Comparison of ENCODE assay signal across 1 cellular context in genomic region chr1:212979340-212980122, GRCh38.
A peak's percentile ranks its signal among the peaks of the same experiment; 100 is the strongest.
TF ChIP-seq lines count a peak whose summit lies in the region.

No MANE protein-coding gene starts in this region.

TF ChIP-seq in GM12878, 131 proteins besides CTCF, POLR2A, EP300 and RAD21 (continued from another document and continues in another):
- TF ChIP-seq ZNF274 (IDR thresholded peaks at IDR 0.05; ENCODE audit: insufficient read depth, insufficient read length) (no peak), ESRRA (IDR thresholded peaks at IDR 0.05; ENCODE audit: low read length) (no peak), MTA2 (IDR thresholded peaks at IDR 0.05; ENCODE audit: low read depth) (no peak), SIX5 (IDR thresholded peaks at IDR 0.05; ENCODE audit: low read depth, low read length, severe bottlenecking) (no peak), TARDBP (IDR thresholded peaks at IDR 0.05; ENCODE audit: borderline replicate concordance) (no peak), RB1 (IDR thresholded peaks at IDR 0.05; ENCODE audit: borderline replicate concordance) (peak; percentile 44; the same call in 1 of the 2 replicates), SPI1 (IDR thresholded peaks at IDR 0.05; ENCODE audit: borderline replicate concordance, insufficient read depth, low read depth, low read length) (no peak), TCF3 (IDR thresholded peaks at IDR 0.05; ENCODE audit: borderline replicate concordance, insufficient read depth, low read depth, low read length) (0 out of 2 replicates have a peak, but pooled peaks have one; percentile 37), JUND (IDR thresholded peaks at IDR 0.05; ENCODE audit: low read depth, low read length) (no peak), JUNB (IDR thresholded peaks at IDR 0.05) (peak; percentile 62), RAD51 (IDR thresholded peaks at IDR 0.05) (no peak), ZNF592 (IDR thresholded peaks at IDR 0.05) (no peak), BCL11A (IDR thresholded peaks at IDR 0.05; ENCODE audit: low read depth, low read length) (peak; percentile 51; the same call in 1 of the 2 replicates), NRF1 (conservative IDR thresholded peaks at IDR 0.05; ENCODE audit: low read depth, low read length) (no peak), FOXM1 (IDR thresholded peaks at IDR 0.05; ENCODE audit: low read depth, low read length) (peak; percentile 80), SMC3 (IDR thresholded peaks at IDR 0.05; ENCODE audit: borderline replicate concordance, low read length) (peak; percentile 19; the same call in 1 of the 2 replicates), PML (IDR thresholded peaks at IDR 0.05; ENCODE audit: low read length) (peak; percentile 86), SMAD5 (IDR thresholded peaks at IDR 0.05; ENCODE audit: low read depth) (peak; percentile 71), IKZF1 (conservative IDR thresholded peaks at IDR 0.05) (peak; percentile 89), NFXL1 (IDR thresholded peaks at IDR 0.05; ENCODE audit: borderline replicate concordance) (no peak), ZNF622 (IDR thresholded peaks at IDR 0.05) (no peak), PBX3 (IDR thresholded peaks at IDR 0.05; ENCODE audit: insufficient replicate concordance, low read depth, low read length) (peak; percentile 5), YBX1 (IDR thresholded peaks at IDR 0.05) (no peak), RCOR1 (conservative IDR thresholded peaks at IDR 0.05; ENCODE audit: low read depth, low read length) (no peak), WRNIP1 (IDR thresholded peaks at IDR 0.05; ENCODE audit: borderline replicate concordance, low read depth, low read length) (peak; percentile 52; the same call in 1 of the 2 replicates), RELA (IDR thresholded peaks at IDR 0.05; ENCODE audit: borderline replicate concordance, partially characterized antibody) (peak; percentile 47), MXI1 (IDR thresholded peaks at IDR 0.05; ENCODE audit: low read depth, low read length) (no peak), MEF2B (IDR thresholded peaks at IDR 0.05; ENCODE audit: partially characterized antibody, poor library complexity, severe bottlenecking) (peak; percentile 99), FOS (IDR thresholded peaks at IDR 0.05; ENCODE audit: borderline replicate concordance, extremely low read depth, insufficient read length) (no peak), SREBF1 (IDR thresholded peaks at IDR 0.05; ENCODE audit: low read length) (0 out of 2 replicates have a peak, but pooled peaks have one; percentile 14), ATF2 (IDR thresholded peaks at IDR 0.05; ENCODE audit: low read length) (peak; percentile 91), IRF5 (IDR thresholded peaks at IDR 0.05; ENCODE audit: borderline replicate concordance) (no peak), ASH2L (IDR thresholded peaks at IDR 0.05; ENCODE audit: borderline replicate concordance, low read depth) (no peak), GABPA (IDR thresholded peaks at IDR 0.05; ENCODE audit: low read depth) (0 out of 2 replicates have a peak, but pooled peaks have one; percentile 37), ZNF207 (IDR thresholded peaks at IDR 0.05; ENCODE audit: borderline replicate concordance) (no peak), CBX5 (IDR thresholded peaks at IDR 0.05; ENCODE audit: low read depth) (no peak; the same call in 1 of the 2 replicates), CUX1 (IDR thresholded peaks at IDR 0.05; ENCODE audit: insufficient replicate concordance, low read depth, low read length) (peak; percentile 95)
- TF ChIP-seq, protein P1, sequence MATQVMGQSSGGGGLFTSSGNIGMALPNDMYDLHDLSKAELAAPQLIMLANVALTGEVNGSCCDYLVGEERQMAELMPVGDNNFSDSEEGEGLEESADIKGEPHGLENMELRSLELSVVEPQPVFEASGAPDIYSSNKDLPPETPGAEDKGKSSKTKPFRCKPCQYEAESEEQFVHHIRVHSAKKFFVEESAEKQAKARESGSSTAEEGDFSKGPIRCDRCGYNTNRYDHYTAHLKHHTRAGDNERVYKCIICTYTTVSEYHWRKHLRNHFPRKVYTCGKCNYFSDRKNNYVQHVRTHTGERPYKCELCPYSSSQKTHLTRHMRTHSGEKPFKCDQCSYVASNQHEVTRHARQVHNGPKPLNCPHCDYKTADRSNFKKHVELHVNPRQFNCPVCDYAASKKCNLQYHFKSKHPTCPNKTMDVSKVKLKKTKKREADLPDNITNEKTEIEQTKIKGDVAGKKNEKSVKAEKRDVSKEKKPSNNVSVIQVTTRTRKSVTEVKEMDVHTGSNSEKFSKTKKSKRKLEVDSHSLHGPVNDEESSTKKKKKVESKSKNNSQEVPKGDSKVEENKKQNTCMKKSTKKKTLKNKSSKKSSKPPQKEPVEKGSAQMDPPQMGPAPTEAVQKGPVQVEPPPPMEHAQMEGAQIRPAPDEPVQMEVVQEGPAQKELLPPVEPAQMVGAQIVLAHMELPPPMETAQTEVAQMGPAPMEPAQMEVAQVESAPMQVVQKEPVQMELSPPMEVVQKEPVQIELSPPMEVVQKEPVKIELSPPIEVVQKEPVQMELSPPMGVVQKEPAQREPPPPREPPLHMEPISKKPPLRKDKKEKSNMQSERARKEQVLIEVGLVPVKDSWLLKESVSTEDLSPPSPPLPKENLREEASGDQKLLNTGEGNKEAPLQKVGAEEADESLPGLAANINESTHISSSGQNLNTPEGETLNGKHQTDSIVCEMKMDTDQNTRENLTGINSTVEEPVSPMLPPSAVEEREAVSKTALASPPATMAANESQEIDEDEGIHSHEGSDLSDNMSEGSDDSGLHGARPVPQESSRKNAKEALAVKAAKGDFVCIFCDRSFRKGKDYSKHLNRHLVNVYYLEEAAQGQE (IDR thresholded peaks at IDR 0.05; ENCODE audit: low read depth, low read length), result no peak
- TF ChIP-seq, protein P2, sequence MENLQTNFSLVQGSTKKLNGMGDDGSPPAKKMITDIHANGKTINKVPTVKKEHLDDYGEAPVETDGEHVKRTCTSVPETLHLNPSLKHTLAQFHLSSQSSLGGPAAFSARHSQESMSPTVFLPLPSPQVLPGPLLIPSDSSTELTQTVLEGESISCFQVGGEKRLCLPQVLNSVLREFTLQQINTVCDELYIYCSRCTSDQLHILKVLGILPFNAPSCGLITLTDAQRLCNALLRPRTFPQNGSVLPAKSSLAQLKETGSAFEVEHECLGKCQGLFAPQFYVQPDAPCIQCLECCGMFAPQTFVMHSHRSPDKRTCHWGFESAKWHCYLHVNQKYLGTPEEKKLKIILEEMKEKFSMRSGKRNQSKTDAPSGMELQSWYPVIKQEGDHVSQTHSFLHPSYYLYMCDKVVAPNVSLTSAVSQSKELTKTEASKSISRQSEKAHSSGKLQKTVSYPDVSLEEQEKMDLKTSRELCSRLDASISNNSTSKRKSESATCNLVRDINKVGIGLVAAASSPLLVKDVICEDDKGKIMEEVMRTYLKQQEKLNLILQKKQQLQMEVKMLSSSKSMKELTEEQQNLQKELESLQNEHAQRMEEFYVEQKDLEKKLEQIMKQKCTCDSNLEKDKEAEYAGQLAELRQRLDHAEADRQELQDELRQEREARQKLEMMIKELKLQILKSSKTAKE (IDR thresholded peaks at IDR 0.05; ENCODE audit: low read depth, poor library complexity, severe bottlenecking), result peak; percentile 72
- TF ChIP-seq, protein P3, sequence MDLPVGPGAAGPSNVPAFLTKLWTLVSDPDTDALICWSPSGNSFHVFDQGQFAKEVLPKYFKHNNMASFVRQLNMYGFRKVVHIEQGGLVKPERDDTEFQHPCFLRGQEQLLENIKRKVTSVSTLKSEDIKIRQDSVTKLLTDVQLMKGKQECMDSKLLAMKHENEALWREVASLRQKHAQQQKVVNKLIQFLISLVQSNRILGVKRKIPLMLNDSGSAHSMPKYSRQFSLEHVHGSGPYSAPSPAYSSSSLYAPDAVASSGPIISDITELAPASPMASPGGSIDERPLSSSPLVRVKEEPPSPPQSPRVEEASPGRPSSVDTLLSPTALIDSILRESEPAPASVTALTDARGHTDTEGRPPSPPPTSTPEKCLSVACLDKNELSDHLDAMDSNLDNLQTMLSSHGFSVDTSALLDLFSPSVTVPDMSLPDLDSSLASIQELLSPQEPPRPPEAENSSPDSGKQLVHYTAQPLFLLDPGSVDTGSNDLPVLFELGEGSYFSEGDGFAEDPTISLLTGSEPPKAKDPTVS (IDR thresholded peaks at IDR 0.05; ENCODE audit: low read depth, low read length), result no peak
